In the genomic region with DNA sequence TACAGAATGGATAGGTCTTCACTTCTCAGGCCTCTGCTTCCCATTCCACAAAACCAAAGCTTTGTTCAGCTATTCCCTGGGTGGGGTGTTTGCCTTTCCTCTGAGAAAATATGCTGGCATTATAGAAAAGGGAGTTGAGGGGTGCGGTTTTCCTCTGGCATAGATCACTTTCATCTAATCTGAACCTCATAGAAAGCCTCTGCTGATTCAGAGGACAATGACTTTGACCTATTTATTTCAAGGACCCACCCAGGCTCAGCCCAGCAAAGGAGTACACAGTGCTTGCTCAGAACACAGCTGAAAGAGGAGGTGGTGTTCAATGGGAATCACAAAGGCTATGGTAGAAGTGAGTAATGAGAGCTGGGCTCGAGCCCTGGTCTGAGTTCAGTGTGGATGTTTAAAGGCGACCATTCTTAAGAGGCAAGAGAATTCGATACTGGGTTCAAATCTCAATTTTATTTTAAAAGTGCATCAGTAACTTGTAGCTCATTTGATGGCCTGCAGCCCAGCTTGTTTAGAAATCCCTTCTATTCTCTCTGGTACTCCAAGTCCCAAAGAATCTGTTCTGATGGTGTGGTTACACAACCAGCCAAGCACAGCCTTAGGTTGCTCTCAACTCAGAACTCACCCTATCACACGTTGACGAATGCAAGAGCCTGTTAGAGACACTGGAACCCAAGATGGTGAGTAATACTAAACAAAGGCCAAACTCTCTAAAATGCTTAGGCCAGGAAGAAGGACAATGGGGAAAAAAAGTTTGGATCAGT, we compare ENCODE assay signal across 14 cellular contexts.
DNase-seq lines count a peak whose midpoint lies in the region; ATAC-seq, FAIRE-seq and TF ChIP-seq lines count a peak whose summit lies in the region.
"Had no signal": no experiment of that assay in that cellular context is flagged by ENCODE, and none has a peak within 500 bp of the region (broad histone marks: within the 10 kb centered on the region; RNA-seq: fewer than 3 reads in every experiment).

No MANE protein-coding gene starts in this region.

- DNase-seq in adrenal gland (peak in 5 of 7 donors; percentile 25 to 47 (median 47)), pancreas (no peak), transverse colon (peak; percentile 19), NCI-H1694 (lab: John Stamatoyannopoulos, UW) (no peak), COLO829 (ENCODE audit: low spot score) (no peak)
- DNase-seq: activated CD4-positive, alpha-beta T cell treated with anti-CD3 and anti-CD28 coated beads for 4 hours; MV-4-11; natural killer cell had no signal

- H3K36me3 ChIP-seq in adrenal gland (replicated peaks in 1 of 2) (no peaks in the 10 kb centered on the region), gastroesophageal sphincter (no peaks in the 10 kb centered on the region), pancreas (no peaks in the 10 kb centered on the region), transverse colon (no peaks in the 10 kb centered on the region)
- H3K36me3 ChIP-seq: BLaER1 treated with 17β-estradiol and CSF1 and Interleukin-3, amounts not matched to agents 10 nM and 100 nM had no signal

- peaks cover 0 to 16% of the 10 kb centered on the region in 2 donors for H3K4me1 ChIP-seq in adrenal gland (replicated peaks in 1 of 2)
- H3K4me1 ChIP-seq in gastroesophageal sphincter = peaks cover 0 to 15% (median 5%) of the 10 kb centered on the region in 3 donors
- peaks cover 0 to 3% (median 0%) of the 10 kb centered on the region in 3 donors for H3K4me1 ChIP-seq in pancreas
- H3K4me1 ChIP-seq in transverse colon = peaks cover 4 to 9% (median 8%) of the 10 kb centered on the region in 4 donors
- H3K4me1 ChIP-seq: BLaER1 treated with 17β-estradiol and CSF1 and Interleukin-3, amounts not matched to agents 10 nM and 100 nM had no signal

- ATAC-seq in gastroesophageal sphincter = peak; percentile 95
- peak in 3 of 4 donors; percentile 38 to 66 (median 55) for ATAC-seq in pancreas
- no peak for ATAC-seq in GM19351 (IDR thresholded peaks at IDR 0.05; ENCODE audit: unreplicated experiment)
- no peak for ATAC-seq in GM21723 (IDR thresholded peaks at IDR 0.05; ENCODE audit: unreplicated experiment)
- ATAC-seq: HepG2 had no signal

- FAIRE-seq in pancreas (lab: Jason Lieb, UNC) = peak; percentile 32
- FAIRE-seq: endometrium, HepG2 had no signal

- 40 to 60% (median 57%) methylated on average over 6 of the region's 6 CpGs for WGBS in adrenal gland, 4 donors
- 51 to 73% methylated on average over 4 to 6 of the region's 6 CpGs for WGBS in gastroesophageal sphincter (ENCODE audit: low coverage in 1 of 2), 2 donors
- 91 to 93% methylated on average over 6 of the region's 6 CpGs for WGBS in pancreas, 2 donors
- WGBS in transverse colon (ENCODE audit: low coverage in 1 of 2), 2 donors = 55 to 92% methylated on average over 3 to 6 of the region's 6 CpGs

- TF ChIP-seq CTCF in adrenal gland (IDR thresholded peaks at IDR 0.05) (no peak), gastroesophageal sphincter (IDR thresholded peaks at IDR 0.05) (no peak), pancreas (IDR thresholded peaks at IDR 0.05) (no peak), transverse colon (IDR thresholded peaks at IDR 0.05) (no peak)

- H3K27ac ChIP-seq in adrenal gland (peak overlapping the region in 3 of 5 donors; percentile 17 to 61 (median 38)), gastroesophageal sphincter (peak overlapping the region in 3 of 4 donors; percentile 24 to 71 (median 61)), pancreas (no peak overlapping the region), transverse colon (peak overlapping the region in 3 of 4 donors; percentile 13 to 47 (median 22))
- H3K27ac ChIP-seq: BLaER1 treated with 17β-estradiol and CSF1 and Interleukin-3, amounts not matched to agents 10 nM and 100 nM had no signal

- intact Hi-C loops in adrenal gland (cut with DNase I) (no loop called here), pancreas (cut with DNase I) (no loop called here), transverse colon (cut with DNase I; ENCODE audit: low total_unique reads) (no loop called here)

- no peaks in the 10 kb centered on the region for H3K9me3 ChIP-seq in adrenal gland (replicated peaks in 1 of 3)
- no peaks in the 10 kb centered on the region for H3K9me3 ChIP-seq in gastroesophageal sphincter
- no peaks in the 10 kb centered on the region for H3K9me3 ChIP-seq in pancreas
- no peaks in the 10 kb centered on the region for H3K9me3 ChIP-seq in transverse colon
- H3K9me3 ChIP-seq: BLaER1 treated with 17β-estradiol and CSF1 and Interleukin-3, amounts not matched to agents 10 nM and 100 nM had no signal

- TF ChIP-seq POLR2A in adrenal gland (IDR thresholded peaks at IDR 0.05) = no peak
- TF ChIP-seq POLR2A in gastroesophageal sphincter (IDR thresholded peaks at IDR 0.05) = no peak
- no peak for TF ChIP-seq POLR2A in transverse colon (IDR thresholded peaks at IDR 0.05)

- no peak for TF ChIP-seq EP300 in gastroesophageal sphincter (IDR thresholded peaks at IDR 0.05)
- TF ChIP-seq EP300 in transverse colon (IDR thresholded peaks at IDR 0.05; ENCODE audit: low read depth) = no peak

- H3K27me3 ChIP-seq in adrenal gland = no peaks in the 10 kb centered on the region
- no peaks in the 10 kb centered on the region for H3K27me3 ChIP-seq in gastroesophageal sphincter
- no peaks in the 10 kb centered on the region for H3K27me3 ChIP-seq in pancreas
- H3K27me3 ChIP-seq in transverse colon = no peaks in the 10 kb centered on the region
- H3K27me3 ChIP-seq: BLaER1 treated with 17β-estradiol and CSF1 and Interleukin-3, amounts not matched to agents 10 nM and 100 nM had no signal

- H3K4me3 ChIP-seq in adrenal gland = no peak overlapping the region
- no peak overlapping the region for H3K4me3 ChIP-seq in gastroesophageal sphincter
- no peak overlapping the region for H3K4me3 ChIP-seq in pancreas
- no peak overlapping the region for H3K4me3 ChIP-seq in transverse colon
- H3K4me3 ChIP-seq: BLaER1 treated with 17β-estradiol and CSF1 and Interleukin-3, amounts not matched to agents 10 nM and 100 nM had no signal

- in situ Hi-C loops in transverse colon (cut with MboI; ENCODE audit: low pct_ligation_motif_present in 1 of 4, low pct_unique_long_range_greater_than_20kb in 1 of 4, low sequenced_read_pairs in 3 of 4) = no loop called here

Comparison
In these comparisons a context has a peak if more than half of its experiments do, and no peak if none do; other contexts are left out.
1. DNase-seq: peak in adrenal gland (5 of 7) and transverse colon (single experiment); none in pancreas (0 of 6), NCI-H1694 (single experiment) and COLO829 (single experiment).
2. H3K27ac ChIP-seq: peak in adrenal gland (3 of 5), gastroesophageal sphincter (3 of 4) and transverse colon (3 of 4); none in pancreas (0 of 4).
3. ATAC-seq: peak in gastroesophageal sphincter (single experiment) and pancreas (3 of 4); none in GM19351 (single experiment) and GM21723 (single experiment).